ENCODE assay signal across 1 cellular context in genomic region chr1:240776237-240776636, GRCh38.
TF ChIP-seq lines count a peak whose summit lies in the region.

No MANE protein-coding gene starts in this region.

TF ChIP-seq in GM23338, 12 proteins besides CTCF, POLR2A, EP300 and RAD21 (continued from another document):
- TF ChIP-seq, protein P1, sequence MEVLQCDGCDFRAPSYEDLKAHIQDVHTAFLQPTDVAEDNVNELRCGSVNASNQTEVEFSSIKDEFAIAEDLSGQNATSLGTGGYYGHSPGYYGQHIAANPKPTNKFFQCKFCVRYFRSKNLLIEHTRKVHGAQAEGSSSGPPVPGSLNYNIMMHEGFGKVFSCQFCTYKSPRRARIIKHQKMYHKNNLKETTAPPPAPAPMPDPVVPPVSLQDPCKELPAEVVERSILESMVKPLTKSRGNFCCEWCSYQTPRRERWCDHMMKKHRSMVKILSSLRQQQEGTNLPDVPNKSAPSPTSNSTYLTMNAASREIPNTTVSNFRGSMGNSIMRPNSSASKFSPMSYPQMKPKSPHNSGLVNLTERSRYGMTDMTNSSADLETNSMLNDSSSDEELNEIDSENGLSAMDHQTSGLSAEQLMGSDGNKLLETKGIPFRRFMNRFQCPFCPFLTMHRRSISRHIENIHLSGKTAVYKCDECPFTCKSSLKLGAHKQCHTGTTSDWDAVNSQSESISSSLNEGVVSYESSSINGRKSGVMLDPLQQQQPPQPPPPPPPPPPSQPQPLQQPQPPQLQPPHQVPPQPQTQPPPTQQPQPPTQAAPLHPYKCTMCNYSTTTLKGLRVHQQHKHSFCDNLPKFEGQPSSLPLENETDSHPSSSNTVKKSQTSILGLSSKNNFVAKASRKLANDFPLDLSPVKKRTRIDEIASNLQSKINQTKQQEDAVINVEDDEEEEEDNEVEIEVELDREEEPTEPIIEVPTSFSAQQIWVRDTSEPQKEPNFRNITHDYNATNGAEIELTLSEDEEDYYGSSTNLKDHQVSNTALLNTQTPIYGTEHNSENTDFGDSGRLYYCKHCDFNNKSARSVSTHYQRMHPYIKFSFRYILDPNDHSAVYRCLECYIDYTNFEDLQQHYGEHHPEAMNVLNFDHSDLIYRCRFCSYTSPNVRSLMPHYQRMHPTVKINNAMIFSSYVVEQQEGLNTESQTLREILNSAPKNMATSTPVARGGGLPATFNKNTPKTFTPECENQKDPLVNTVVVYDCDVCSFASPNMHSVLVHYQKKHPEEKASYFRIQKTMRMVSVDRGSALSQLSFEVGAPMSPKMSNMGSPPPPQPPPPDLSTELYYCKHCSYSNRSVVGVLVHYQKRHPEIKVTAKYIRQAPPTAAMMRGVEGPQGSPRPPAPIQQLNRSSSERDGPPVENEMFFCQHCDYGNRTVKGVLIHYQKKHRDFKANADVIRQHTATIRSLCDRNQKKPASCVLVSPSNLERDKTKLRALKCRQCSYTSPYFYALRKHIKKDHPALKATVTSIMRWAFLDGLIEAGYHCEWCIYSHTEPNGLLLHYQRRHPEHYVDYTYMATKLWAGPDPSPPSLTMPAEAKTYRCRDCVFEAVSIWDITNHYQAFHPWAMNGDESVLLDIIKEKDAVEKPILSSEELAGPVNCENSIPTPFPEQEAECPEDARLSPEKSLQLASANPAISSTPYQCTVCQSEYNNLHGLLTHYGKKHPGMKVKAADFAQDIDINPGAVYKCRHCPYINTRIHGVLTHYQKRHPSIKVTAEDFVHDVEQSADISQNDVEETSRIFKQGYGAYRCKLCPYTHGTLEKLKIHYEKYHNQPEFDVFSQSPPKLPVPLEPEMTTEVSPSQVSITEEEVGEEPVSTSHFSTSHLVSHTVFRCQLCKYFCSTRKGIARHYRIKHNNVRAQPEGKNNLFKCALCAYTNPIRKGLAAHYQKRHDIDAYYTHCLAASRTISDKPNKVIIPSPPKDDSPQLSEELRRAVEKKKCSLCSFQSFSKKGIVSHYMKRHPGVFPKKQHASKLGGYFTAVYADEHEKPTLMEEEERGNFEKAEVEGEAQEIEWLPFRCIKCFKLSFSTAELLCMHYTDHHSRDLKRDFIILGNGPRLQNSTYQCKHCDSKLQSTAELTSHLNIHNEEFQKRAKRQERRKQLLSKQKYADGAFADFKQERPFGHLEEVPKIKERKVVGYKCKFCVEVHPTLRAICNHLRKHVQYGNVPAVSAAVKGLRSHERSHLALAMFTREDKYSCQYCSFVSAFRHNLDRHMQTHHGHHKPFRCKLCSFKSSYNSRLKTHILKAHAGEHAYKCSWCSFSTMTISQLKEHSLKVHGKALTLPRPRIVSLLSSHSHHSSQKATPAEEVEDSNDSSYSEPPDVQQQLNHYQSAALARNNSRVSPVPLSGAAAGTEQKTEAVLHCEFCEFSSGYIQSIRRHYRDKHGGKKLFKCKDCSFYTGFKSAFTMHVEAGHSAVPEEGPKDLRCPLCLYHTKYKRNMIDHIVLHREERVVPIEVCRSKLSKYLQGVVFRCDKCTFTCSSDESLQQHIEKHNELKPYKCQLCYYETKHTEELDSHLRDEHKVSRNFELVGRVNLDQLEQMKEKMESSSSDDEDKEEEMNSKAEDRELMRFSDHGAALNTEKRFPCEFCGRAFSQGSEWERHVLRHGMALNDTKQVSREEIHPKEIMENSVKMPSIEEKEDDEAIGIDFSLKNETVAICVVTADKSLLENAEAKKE (CRISPR knock-in tag; IDR thresholded peaks at IDR 0.05) = no peak
- TF ChIP-seq ZNF331 (CRISPR knock-in tag; IDR thresholded peaks at IDR 0.05; ENCODE audit: low read depth) (no peak), ZNF114 (CRISPR knock-in tag; IDR thresholded peaks at IDR 0.05) (no peak), CREB1 (CRISPR knock-in tag; IDR thresholded peaks at IDR 0.05; ENCODE audit: low read depth) (no peak), EZH2phosphoT487 (IDR thresholded peaks at IDR 0.05; ENCODE audit: unreplicated experiment) (no peak), NANOG (IDR thresholded peaks at IDR 0.05; ENCODE audit: borderline replicate concordance) (no peak), STAT1 (IDR thresholded peaks at IDR 0.05; ENCODE audit: unreplicated experiment) (no peak)
TF ChIP-seq in GM23338: peak in this region for 0.
